Comparison of ENCODE assay signal across 14 cellular contexts in genomic region chr12:67705394-67706370, GRCh38. TPM values are rescaled to one million over a fixed set of nuclear protein-coding genes. Genes with fewer than 3 reads are reported as not detected.
DNase-seq lines count a peak whose midpoint lies in the region; ATAC-seq and TF ChIP-seq lines count a peak whose summit lies in the region.
"Had no signal": no experiment of that assay in that cellular context is flagged by ENCODE, and none has a peak within 500 bp of the region (broad histone marks: within the 10 kb centered on the region; RNA-seq: fewer than 3 reads in every experiment).

No MANE protein-coding gene starts in this region.

- H2AK5ac ChIP-seq in mesendoderm (ENCODE audit: low read length): no peak overlapping the region

- H4K8ac ChIP-seq in mesendoderm (ENCODE audit: low read depth, low read length): no peak overlapping the region

- no peaks in the 10 kb centered on the region for H3K79me2 ChIP-seq in mesendoderm (ENCODE audit: control insufficient read depth, insufficient read depth, low read length)

- POLR2A ChIA-PET in A673 (lab: Charles Lee; ENCODE audit: low non-redundant PET): interaction anchor here (0.6 kb wide), 1 partner anchor 39 kb away, joined by 3 read pairs; no protein-coding TSS in a partner anchor

- H3K27me3 ChIP-seq in A673 (replicated peaks; ENCODE audit: insufficient read depth, low read depth, low read length, poor library complexity) (peaks cover 3% of the 10 kb centered on the region), mesendoderm (ENCODE audit: insufficient read depth, low read length, poor library complexity) (no peaks in the 10 kb centered on the region), colonic mucosa (no peaks in the 10 kb centered on the region)
- H3K27me3 ChIP-seq: heart right ventricle had no signal

- CTCF ChIA-PET in A673 (lab: Charles Lee): no interaction called here

- H3K4me3 ChIP-seq in A673 (ENCODE audit: low read depth, low read length, poor library complexity, severe bottlenecking) (no peak overlapping the region), mesendoderm (ENCODE audit: low read length) (no peak overlapping the region), colonic mucosa (no peak overlapping the region)
- H3K4me3 ChIP-seq: heart right ventricle had no signal

- H3K4me1 ChIP-seq in A673 (ENCODE audit: insufficient read depth, low read length, poor library complexity, severe bottlenecking) (no peaks in the 10 kb centered on the region), mesendoderm (ENCODE audit: control insufficient read depth, low read depth, low read length) (no peaks in the 10 kb centered on the region), colonic mucosa (peaks cover 9% of the 10 kb centered on the region)

- TF ChIP-seq CTCF in A673 (conservative IDR thresholded peaks at IDR 0.05; ENCODE audit: low read depth, low read length) (no peak), colonic mucosa (IDR thresholded peaks at IDR 0.05) (no peak)

- peak; percentile 28 for DNase-seq in A673 (ENCODE audit: low spot score)
- peak; percentile 13 for DNase-seq in H4 (ENCODE audit: low spot score)
- peak; percentile 70 for DNase-seq in amniotic epithelial cell (ENCODE audit: low read depth)
- DNase-seq in kidney tubule cell (ENCODE audit: low spot score): peak; percentile 44
- DNase-seq in mesendoderm: no peak
- DNase-seq in NCI-H2107 (lab: John Stamatoyannopoulos, UW): no peak
- no peak for DNase-seq in colonic mucosa
- DNase-seq: activated T-cell treated with anti-CD3 and anti-CD28 coated beads, Interleukin-2, amount 50 U/mL, for 48 hours; cerebellar nuclear complex; NCI-H1417 treated with DMSO at 0.1 percent for 48 hours had no signal

- no peak overlapping the region for H3K56ac ChIP-seq in mesendoderm (ENCODE audit: low read length)

- H3K4ac ChIP-seq in mesendoderm (ENCODE audit: low read depth, low read length): no peak overlapping the region

- no peaks in the 10 kb centered on the region for H3K79me1 ChIP-seq in mesendoderm (ENCODE audit: low read length)

- H3K27ac ChIP-seq in A673 (ENCODE audit: low read depth, low read length, poor library complexity, severe bottlenecking) (no peak overlapping the region), mesendoderm (ENCODE audit: low read depth, low read length) (no peak overlapping the region), colonic mucosa (no peak overlapping the region)
- H3K27ac ChIP-seq: C4-2B had no signal

- no CpG with 5 or more reads among the region's 6 CpGs for WGBS in mesendoderm (ENCODE audit: extremely low coverage, insufficient coverage, low lambda C conversion rate)

- H2BK120ac ChIP-seq in mesendoderm (ENCODE audit: low read depth, low read length): no peak overlapping the region

- no peaks in the 10 kb centered on the region for H3K9me3 ChIP-seq in A673 (ENCODE audit: low read depth, low read length, poor library complexity, severe bottlenecking)
- no peaks in the 10 kb centered on the region for H3K9me3 ChIP-seq in colonic mucosa
- H3K9me3 ChIP-seq: heart right ventricle had no signal

- H3K18ac ChIP-seq in mesendoderm (ENCODE audit: low read length): no peak overlapping the region

- no peak overlapping the region for H3K4me2 ChIP-seq in mesendoderm (ENCODE audit: low read length)

- H3K23ac ChIP-seq in mesendoderm (ENCODE audit: low read length): no peak overlapping the region

- intact Hi-C loops in A673 (cut with micrococcal nuclease; ENCODE audit: unreplicated experiment): no loop called here
- intact Hi-C loops in colonic mucosa (cut with DNase I): no loop called here

- H3K36me3 ChIP-seq in A673 (ENCODE audit: insufficient read depth, low read length, poor library complexity, severe bottlenecking): no peaks in the 10 kb centered on the region
- no peaks in the 10 kb centered on the region for H3K36me3 ChIP-seq in mesendoderm (ENCODE audit: control insufficient read depth, insufficient read depth, low read length)
- H3K36me3 ChIP-seq in colonic mucosa: no peaks in the 10 kb centered on the region
- H3K36me3 ChIP-seq: heart right ventricle had no signal

- no peak overlapping the region for H4K5ac ChIP-seq in mesendoderm (ENCODE audit: low read length)

- no TSS peak for BruUV-seq in A673 (replicated peaks; lab: Mats Ljungman, UMichigan)

- H2BK15ac ChIP-seq in mesendoderm (replicated peaks; ENCODE audit: low read depth): no peak overlapping the region

- H3K9ac ChIP-seq in mesendoderm (ENCODE audit: low read length) (no peak overlapping the region), colonic mucosa (ENCODE audit: low read depth in 2 of 2, low read length in 2 of 2) (no peak overlapping the region)

- ATAC-seq in HG02759 (IDR thresholded peaks at IDR 0.05; ENCODE audit: unreplicated experiment): no peak
- ATAC-seq: stimulated activated effector memory CD8-positive, alpha-beta T cell treated with anti-CD3 and anti-CD28 coated beads, Interleukin-12 subunit alpha, Interleukin-12 subunit beta, amount 100 ng/mL, for 72 hours had no signal

- H2BK5ac ChIP-seq in mesendoderm (ENCODE audit: low read length): no peak overlapping the region

RNA-seq across cellular contexts. Expression of gene DYRK2, which starts 57.1 kb away (rescaled TPM):
- total RNA-seq in A673 (2021): 28.6 and 35.2 TPM in 2 replicates
- total RNA-seq in H4 (2014; rRNA removed; shearing (Covaris generic)): 4.4 and 10.7 TPM in 2 replicates
- 17.7 TPM for polyA plus RNA-seq in mesendoderm (2013, experiment 1 of 2)
- 18.5 TPM for polyA plus RNA-seq in mesendoderm (2013, experiment 2 of 2)
- total RNA-seq in colonic mucosa: 100 to 1,000 TPM in 1 of 2 donors, 10 to 100 TPM in 1; 66.0 to 112 TPM

Comparison
In these comparisons a context has a peak if more than half of its experiments do, and no peak if none do; other contexts are left out.
1. DNase-seq: peak in A673 (single experiment), H4 (single experiment), amniotic epithelial cell (single experiment) and kidney tubule cell (single experiment); none in mesendoderm (single experiment), NCI-H2107 (single experiment) and colonic mucosa (single experiment).